1 cellular context compared by ENCODE assay signal in genomic region chr15:39922450-39923092, GRCh38.
TF ChIP-seq lines count a peak whose summit lies in the region.

No MANE protein-coding gene starts in this region.

TF ChIP-seq in GM12878, 131 proteins besides CTCF, POLR2A, EP300 and RAD21:
- TF ChIP-seq MEF2B (IDR thresholded peaks at IDR 0.05; ENCODE audit: partially characterized antibody, poor library complexity, severe bottlenecking) (peak; percentile 60), BCLAF1 (IDR thresholded peaks at IDR 0.05) (no peak)
